In genomic region chr14:101914083-101914482, GRCh38 we compare ENCODE assay signal across 23 cellular contexts. TPM values are rescaled to one million over a fixed set of nuclear protein-coding genes. Genes with fewer than 3 reads are reported as not detected.
A peak's percentile ranks its signal among the peaks of the same experiment; 100 is the strongest.
DNase-seq lines count a peak whose midpoint lies in the region; ATAC-seq, FAIRE-seq and TF ChIP-seq lines count a peak whose summit lies in the region.
"Had no signal": no experiment of that assay in that cellular context is flagged by ENCODE, and none has a peak within 500 bp of the region (broad histone marks: within the 10 kb centered on the region; RNA-seq: fewer than 3 reads in every experiment).

No MANE protein-coding gene starts in this region.

- WGBS in HepG2 (ENCODE audit: low lambda C conversion rate): 96% methylated on average over 8 of the region's 8 CpGs
- WGBS in right lobe of liver (ENCODE audit: insufficient coverage, low coverage, low lambda C conversion rate, missing lambda C conversion rate): 93% methylated on average over 3 of the region's 8 CpGs
- 84 to 88% methylated on average over 8 of the region's 8 CpGs for WGBS in GM23248 (ENCODE audit: low coverage in 1 of 2, low lambda C conversion rate in 2 of 2, missing lambda C conversion rate in 2 of 2), 2 experiments

- no peaks in the 10 kb centered on the region for H4K20me1 ChIP-seq in HepG2 (ENCODE audit: insufficient read depth, low read length)
- H4K20me1 ChIP-seq in GM23248 (ENCODE audit: insufficient read depth): no peaks in the 10 kb centered on the region

- no peaks in the 10 kb centered on the region for H3K27me3 ChIP-seq in HepG2 (ENCODE audit: control insufficient read depth in 1 of 2, insufficient read depth in 2 of 2, low read length in 2 of 2)
- H3K27me3 ChIP-seq in right lobe of liver: no peaks in the 10 kb centered on the region
- no peaks in the 10 kb centered on the region for H3K27me3 ChIP-seq in GM23248 (replicated peaks; ENCODE audit: insufficient read depth)
- H3K27me3 ChIP-seq: BLaER1 treated with 17β-estradiol and CSF1 and Interleukin-3, amounts not matched to agents 10 nM and 100 nM had no signal

- H3K9me3 ChIP-seq in HepG2 (ENCODE audit: low read length): no peaks in the 10 kb centered on the region
- H3K9me3 ChIP-seq in right lobe of liver: no peaks in the 10 kb centered on the region
- no peaks in the 10 kb centered on the region for H3K9me3 ChIP-seq in GM23248 (ENCODE audit: low read depth)
- H3K9me3 ChIP-seq: BLaER1 treated with 17β-estradiol and CSF1 and Interleukin-3, amounts not matched to agents 10 nM and 100 nM had no signal

- H3K27ac ChIP-seq in HepG2 (ENCODE audit: extremely low read length, insufficient read depth, low read length): no peak overlapping the region
- no peak overlapping the region for H3K27ac ChIP-seq in right lobe of liver
- H3K27ac ChIP-seq in GM23248: no peak overlapping the region
- H3K27ac ChIP-seq: BLaER1 treated with 17β-estradiol and CSF1 and Interleukin-3, amounts not matched to agents 10 nM and 100 nM; PC-9 had no signal

- no peak for ATAC-seq in activated CD8-positive, alpha-beta memory T cell treated with anti-CD3 and anti-CD28 coated beads, Interleukin-2, amount 10 ng/mL, durations not matched to agents 7 days and 5 days
- ATAC-seq in HepG2 (no peak), right lobe of liver (no peak)

- H3K4me3 Mint-ChIP-seq in activated CD8-positive, alpha-beta memory T cell treated with anti-CD3 and anti-CD28 coated beads, Interleukin-2, amount 10 ng/mL, durations not matched to agents 7 days and 5 days: no peak overlapping the region
- H3K4me3 Mint-ChIP-seq in glutamatergic neuron (ENCODE audit: unreplicated experiment): peak overlapping the region; percentile 41

- intact Hi-C loops in HepG2 (cut with micrococcal nuclease; ENCODE audit: unreplicated experiment): no loop called here
- intact Hi-C loops in right lobe of liver (cut with DNase I): no loop called here

- TF ChIP-seq EP300 in HepG2 (IDR thresholded peaks at IDR 0.05; ENCODE audit: low read depth in 2 of 2, low read length in 2 of 2) (no peak), HepG2 (CRISPR knock-in tag; IDR thresholded peaks at IDR 0.05; ENCODE audit: borderline replicate concordance) (no peak)

- H3K36me3 Mint-ChIP-seq in activated CD8-positive, alpha-beta memory T cell treated with anti-CD3 and anti-CD28 coated beads, Interleukin-2, amount 10 ng/mL, durations not matched to agents 7 days and 5 days: peaks cover 24% of the 10 kb centered on the region
- no peaks in the 10 kb centered on the region for H3K36me3 Mint-ChIP-seq in glutamatergic neuron (ENCODE audit: unreplicated experiment)

- CTCF ChIA-PET in activated CD8-positive, alpha-beta memory T cell treated with anti-CD3 and anti-CD28 coated beads, Interleukin-2, amount 10 ng/mL, durations not matched to agents 7 days and 5 days (lab: Charles Lee): no interaction called here
- CTCF ChIA-PET in HepG2 (lab: Yijun Ruan, JAX; ENCODE audit: low intra/inter-chr PET ratio, low total read pairs): no interaction called here

- H3F3A ChIP-seq in GM23248 (ENCODE audit: insufficient read depth): no peaks in the 10 kb centered on the region; the same call in 1 of the 2 replicates

- no peaks in the 10 kb centered on the region for H3K9me3 Mint-ChIP-seq in activated CD8-positive, alpha-beta memory T cell treated with anti-CD3 and anti-CD28 coated beads, Interleukin-2, amount 10 ng/mL, durations not matched to agents 7 days and 5 days (ENCODE audit: low read depth)
- peaks cover 12% of the 10 kb centered on the region for H3K9me3 Mint-ChIP-seq in glutamatergic neuron (ENCODE audit: unreplicated experiment)

- TF ChIP-seq CTCF in HepG2 (CRISPR knock-in tag; IDR thresholded peaks at IDR 0.05) (no peak), right lobe of liver (IDR thresholded peaks at IDR 0.05) (no peak), glutamatergic neuron (IDR thresholded peaks at IDR 0.05; ENCODE audit: partially characterized antibody, unreplicated experiment) (no peak)

- no peak for TF ChIP-seq RAD21 in HepG2 (CRISPR knock-in tag; IDR thresholded peaks at IDR 0.05)

- POLR2A ChIA-PET in HepG2 (lab: Yijun Ruan, JAX): no interaction called here

- H3K27ac Mint-ChIP-seq in activated CD8-positive, alpha-beta memory T cell treated with anti-CD3 and anti-CD28 coated beads, Interleukin-2, amount 10 ng/mL, durations not matched to agents 7 days and 5 days: no peak overlapping the region
- H3K27ac Mint-ChIP-seq in glutamatergic neuron (ENCODE audit: unreplicated experiment): peak overlapping the region; percentile 84

- TF ChIP-seq POLR2A in HepG2 (IDR thresholded peaks at IDR 0.05; ENCODE audit: insufficient read depth in 1 of 2, low read depth in 2 of 2, low read length in 2 of 2) (no peak), right lobe of liver (IDR thresholded peaks at IDR 0.05) (no peak), GM12892 (IDR thresholded peaks at IDR 0.05; ENCODE audit: low read depth, low read length) (no peak)

- no peaks in the 10 kb centered on the region for H3K79me2 ChIP-seq in HepG2 (ENCODE audit: insufficient read depth, low read length)
- no peaks in the 10 kb centered on the region for H3K79me2 ChIP-seq in GM23248 (ENCODE audit: insufficient read depth)

- peak; percentile 32 for DNase-seq in activated CD8-positive, alpha-beta memory T cell treated with anti-CD3 and anti-CD28 coated beads, Interleukin-2, amount 50 U/mL, for 48 hours
- DNase-seq in activated CD8-positive, alpha-beta memory T cell treated with anti-CD3 and anti-CD28 coated beads, Interleukin-2, amount 10 ng/mL, durations not matched to agents 7 days and 5 days: no peak
- DNase-seq in HepG2 (ENCODE audit: low spot score): no peak
- DNase-seq in right lobe of liver: no peak
- DNase-seq in glutamatergic neuron: peak; percentile 55
- DNase-seq in GM23248: no peak
- DNase-seq in GM12892 (ENCODE audit: insufficient read length): no peak
- DNase-seq: 8988T, EL, GF-D8, IMR-90, MV-4-11, NCI-H1105 treated with DMSO at 0.1 percent for 48 hours, NCI-H2029 treated with DMSO at 0.1 percent for 48 hours, NCI-H226, NCI-H510A treated with DMSO at 0.1 percent for 48 hours, NCI-H748 treated with DMSO at 0.1 percent for 48 hours, PC-9, RPMI8226, SHP77 treated with DMSO at 0.1 percent for 48 hours had no signal

- H3K36me3 ChIP-seq in HepG2 (replicated peaks in 1 of 2; ENCODE audit: control insufficient read depth in 1 of 2, insufficient read depth in 2 of 2, low read length in 2 of 2) (peaks cover 0 to 25% of the 10 kb centered on the region in 2 experiments; a peak in 3 of 5 replicates), right lobe of liver (peaks cover 0 to 37% (median 5%) of the 10 kb centered on the region in 4 donors), GM23248 (ENCODE audit: low read depth) (peaks cover 26% of the 10 kb centered on the region; the same call in 1 of the 2 replicates)

- FAIRE-seq in HepG2 (lab: Jason Lieb, UNC) (no peak), GM12892 (lab: Jason Lieb, UNC) (no peak)
- FAIRE-seq: D721Med, HTR-8/SVneo had no signal

- no peak overlapping the region for H3K4me2 ChIP-seq in HepG2 (ENCODE audit: low read depth, low read length)
- no peak overlapping the region for H3K4me2 ChIP-seq in GM23248 (ENCODE audit: unreplicated experiment)
- H3K4me2 ChIP-seq: BLaER1 treated with 17β-estradiol and CSF1 and Interleukin-3, amounts not matched to agents 10 nM and 100 nM; PC-9 had no signal

- H2AFZ ChIP-seq in HepG2 (ENCODE audit: low read length) (no peak overlapping the region), GM23248 (no peak overlapping the region)
- H2AFZ ChIP-seq: PC-9 had no signal

- H3K9ac ChIP-seq in HepG2 (ENCODE audit: insufficient read depth, low read depth, low read length) (no peak overlapping the region), GM23248 (no peak overlapping the region)
- H3K9ac ChIP-seq: BLaER1 treated with 17β-estradiol and CSF1 and Interleukin-3, amounts not matched to agents 10 nM and 100 nM had no signal

- H3K4me3 ChIP-seq in HepG2 (replicated peaks in 1 of 3; ENCODE audit: insufficient read depth in 1 of 3, low read depth in 2 of 3, low read length in 3 of 3) (no peak overlapping the region), right lobe of liver (no peak overlapping the region), GM23248 (no peak overlapping the region)
- H3K4me3 ChIP-seq: BLaER1 treated with 17β-estradiol and CSF1 and Interleukin-3, amounts not matched to agents 10 nM and 100 nM; PC-9 had no signal

- no TSS peak for BruUV-seq in HepG2 (replicated peaks; lab: Mats Ljungman, UMichigan)

- H3K4me1 ChIP-seq in HepG2 (ENCODE audit: insufficient read depth, low read length) (no peaks in the 10 kb centered on the region), right lobe of liver (no peaks in the 10 kb centered on the region), GM23248 (ENCODE audit: insufficient read depth) (no peaks in the 10 kb centered on the region)
- H3K4me1 ChIP-seq: BLaER1 treated with 17β-estradiol and CSF1 and Interleukin-3, amounts not matched to agents 10 nM and 100 nM had no signal

- H3K9me2 ChIP-seq in GM23248 (ENCODE audit: insufficient read depth): no peaks in the 10 kb centered on the region

- H3K4me1 Mint-ChIP-seq in activated CD8-positive, alpha-beta memory T cell treated with anti-CD3 and anti-CD28 coated beads, Interleukin-2, amount 10 ng/mL, durations not matched to agents 7 days and 5 days: no peaks in the 10 kb centered on the region
- H3K4me1 Mint-ChIP-seq in glutamatergic neuron (ENCODE audit: low read depth, unreplicated experiment): peaks cover 57% of the 10 kb centered on the region

- in situ Hi-C loops in HepG2 (cut with HindIII; ENCODE audit: extremely low pct_ligation_motif_present, low pct_unique_long_range_greater_than_20kb): no loop called here
- in situ Hi-C loops in GM23248 (cut with MboI): no loop called here

- no peaks in the 10 kb centered on the region for H3K27me3 Mint-ChIP-seq in activated CD8-positive, alpha-beta memory T cell treated with anti-CD3 and anti-CD28 coated beads, Interleukin-2, amount 10 ng/mL, durations not matched to agents 7 days and 5 days
- H3K27me3 Mint-ChIP-seq in glutamatergic neuron (ENCODE audit: unreplicated experiment): peaks cover 5% of the 10 kb centered on the region

RNA-seq across cellular contexts. Expression of gene DYNC1H1, which starts 50.3 kb away (rescaled TPM):
- total RNA-seq in activated CD8-positive, alpha-beta memory T cell treated with anti-CD3 and anti-CD28 coated beads, Interleukin-2, amount 10 ng/mL, durations not matched to agents 7 days and 5 days: 100 to 1,000 TPM; 308 to 325 TPM
- total RNA-seq in HepG2 (2016; rRNA removed; fragmentation: Illumina TruSeq; extraction: Trizol) (239 and 386 TPM in 2 replicates), right lobe of liver (100 to 1,000 TPM; 116 to 261 (median 161) TPM), glutamatergic neuron (ENCODE audit: unreplicated experiment) (2,051 TPM)
- total RNA-seq in HepG2 (2016; cell fraction: cytosol; rRNA removed; fragmentation: Illumina TruSeq; extraction: Trizol; ENCODE audit: low read depth): 33.0 and 38.5 TPM in 2 replicates
- 231 and 328 TPM in 2 replicates for total RNA-seq in HepG2 (2016; cell fraction: insoluble cytoplasmic fraction; rRNA removed; fragmentation: Illumina TruSeq; extraction: Trizol)
- 57.3 and 69.8 TPM in 2 replicates for total RNA-seq in HepG2 (2016; cell fraction: membrane; rRNA removed; fragmentation: Illumina TruSeq; extraction: Trizol)
- 296 and 345 TPM in 2 replicates for total RNA-seq in HepG2 (2016; cell fraction: nucleus; rRNA removed; fragmentation: Illumina TruSeq; extraction: Trizol)
- polyA plus RNA-seq in HepG2 (2011; rRNA removed) (74.4 and 102 TPM in 2 replicates), GM23248 (2016; fragmentation: Nextera tagmentation; extraction: Ambion mirVana) (174 and 181 TPM in 2 replicates)
- polyA plus RNA-seq in HepG2 (2011; cell fraction: cytosol; rRNA removed): 102 and 115 TPM in 2 replicates
- polyA plus RNA-seq in HepG2 (2011; cell fraction: nucleus; rRNA removed): 192 and 221 TPM in 2 replicates
- polyA plus RNA-seq in HepG2 (2012): 126 and 135 TPM in 2 replicates
- 11.1 and 13.5 TPM in 2 replicates for polyA plus RNA-seq in HepG2 (2016; cell fraction: cytosol; fragmentation: Illumina TruSeq; extraction: Trizol; ENCODE audit: low read depth)
- 132 and 159 TPM in 2 replicates for polyA plus RNA-seq in HepG2 (2016; cell fraction: insoluble cytoplasmic fraction; fragmentation: Illumina TruSeq; extraction: Trizol; ENCODE audit: low read depth)
- 18.9 and 22.7 TPM in 2 replicates for polyA plus RNA-seq in HepG2 (2016; cell fraction: membrane; fragmentation: Illumina TruSeq; extraction: Trizol; ENCODE audit: low read depth)
- 236 and 267 TPM in 2 replicates for polyA plus RNA-seq in HepG2 (2016; cell fraction: nucleus; fragmentation: Illumina TruSeq; extraction: Trizol; ENCODE audit: insufficient read depth, low read depth)
- 411 and 518 TPM in 2 replicates for polyA minus RNA-seq in HepG2 (2011; rRNA and poly(A)+ RNA removed; ENCODE audit: low replicate concordance)
- polyA minus RNA-seq in HepG2 (2011; cell fraction: cytosol; rRNA and poly(A)+ RNA removed): 317 and 327 TPM in 2 replicates
- 190 and 258 TPM in 2 replicates for polyA minus RNA-seq in HepG2 (2011; cell fraction: nucleus; rRNA and poly(A)+ RNA removed)
- total RNA-seq in GM23248 (2014; rRNA removed; shearing (Covaris generic)): 391 and 475 TPM in 2 replicates
- 83.7 TPM for polyA plus RNA-seq in GM12892 (2012; ENCODE audit: missing spikeins)

Comparison
In these comparisons a context has a peak if more than half of its experiments do, and no peak if none do; other contexts are left out.
1. DNase-seq: peak in activated CD8-positive, alpha-beta memory T cell treated with anti-CD3 and anti-CD28 coated beads, Interleukin-2, amount 50 U/mL, for 48 hours (single experiment) and glutamatergic neuron (single experiment); none in activated CD8-positive, alpha-beta memory T cell treated with anti-CD3 and anti-CD28 coated beads, Interleukin-2, amount 10 ng/mL, durations not matched to agents 7 days and 5 days (single experiment), HepG2 (single experiment), right lobe of liver (0 of 3), GM23248 (single experiment) and GM12892 (single experiment).